ENCODE assay signal across 1 cellular context in the genomic region with DNA sequence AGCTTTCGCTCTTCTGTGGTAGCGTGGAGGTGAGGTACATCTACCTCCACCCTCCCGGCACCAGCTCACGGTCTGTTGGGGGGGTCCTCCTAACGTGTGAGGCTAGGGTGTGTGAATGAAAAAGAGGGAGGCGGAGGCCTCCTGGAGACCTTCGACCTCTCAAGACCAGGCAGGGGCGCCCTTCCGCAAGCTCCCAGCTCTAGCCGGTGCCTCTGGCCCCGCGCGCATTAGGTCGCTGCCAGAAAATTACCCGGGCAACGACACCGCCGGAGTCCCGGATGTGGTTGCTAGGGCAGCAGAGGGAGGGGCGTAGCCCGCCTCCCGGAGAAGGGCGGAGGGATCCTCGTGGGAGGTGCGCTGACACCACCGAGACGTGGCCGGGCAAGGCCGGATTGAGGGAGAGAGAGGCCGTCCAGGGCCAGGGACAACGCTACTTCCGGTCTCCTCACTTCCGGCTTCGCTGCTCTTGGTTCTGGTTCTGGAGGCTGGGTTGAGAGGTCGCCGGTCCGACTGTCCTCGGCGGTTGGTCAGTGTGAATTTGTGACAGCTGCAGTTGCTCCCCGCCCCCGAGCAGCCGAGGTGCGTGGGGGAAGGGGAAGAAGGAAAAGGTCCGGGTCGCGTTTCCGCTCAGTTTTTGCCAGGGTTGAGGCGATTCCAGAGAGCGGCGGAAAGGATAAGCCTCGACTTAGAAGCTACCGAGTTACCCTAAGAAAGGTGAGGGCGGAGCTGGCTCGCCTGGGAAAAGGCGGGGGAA.
TF ChIP-seq lines count a peak whose summit lies in the region.

A gene with protein sequence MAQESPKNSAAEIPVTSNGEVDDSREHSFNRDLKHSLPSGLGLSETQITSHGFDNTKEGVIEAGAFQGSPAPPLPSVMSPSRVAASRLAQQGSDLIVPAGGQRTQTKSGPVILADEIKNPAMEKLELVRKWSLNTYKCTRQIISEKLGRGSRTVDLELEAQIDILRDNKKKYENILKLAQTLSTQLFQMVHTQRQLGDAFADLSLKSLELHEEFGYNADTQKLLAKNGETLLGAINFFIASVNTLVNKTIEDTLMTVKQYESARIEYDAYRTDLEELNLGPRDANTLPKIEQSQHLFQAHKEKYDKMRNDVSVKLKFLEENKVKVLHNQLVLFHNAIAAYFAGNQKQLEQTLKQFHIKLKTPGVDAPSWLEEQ (plus strand): TSS at position 442 of the 754 bp plus-strand sequence. CDS start 49,680 bp downstream, outside the sequence.
A gene (minus strand): TSS at position 218 of the 754 bp plus-strand sequence. CDS start 8,726 bp downstream, outside the sequence.

TF ChIP-seq in HepG2, 621 proteins besides CTCF, POLR2A, EP300 and RAD21 (continued from another document):
- TF ChIP-seq, protein P1, sequence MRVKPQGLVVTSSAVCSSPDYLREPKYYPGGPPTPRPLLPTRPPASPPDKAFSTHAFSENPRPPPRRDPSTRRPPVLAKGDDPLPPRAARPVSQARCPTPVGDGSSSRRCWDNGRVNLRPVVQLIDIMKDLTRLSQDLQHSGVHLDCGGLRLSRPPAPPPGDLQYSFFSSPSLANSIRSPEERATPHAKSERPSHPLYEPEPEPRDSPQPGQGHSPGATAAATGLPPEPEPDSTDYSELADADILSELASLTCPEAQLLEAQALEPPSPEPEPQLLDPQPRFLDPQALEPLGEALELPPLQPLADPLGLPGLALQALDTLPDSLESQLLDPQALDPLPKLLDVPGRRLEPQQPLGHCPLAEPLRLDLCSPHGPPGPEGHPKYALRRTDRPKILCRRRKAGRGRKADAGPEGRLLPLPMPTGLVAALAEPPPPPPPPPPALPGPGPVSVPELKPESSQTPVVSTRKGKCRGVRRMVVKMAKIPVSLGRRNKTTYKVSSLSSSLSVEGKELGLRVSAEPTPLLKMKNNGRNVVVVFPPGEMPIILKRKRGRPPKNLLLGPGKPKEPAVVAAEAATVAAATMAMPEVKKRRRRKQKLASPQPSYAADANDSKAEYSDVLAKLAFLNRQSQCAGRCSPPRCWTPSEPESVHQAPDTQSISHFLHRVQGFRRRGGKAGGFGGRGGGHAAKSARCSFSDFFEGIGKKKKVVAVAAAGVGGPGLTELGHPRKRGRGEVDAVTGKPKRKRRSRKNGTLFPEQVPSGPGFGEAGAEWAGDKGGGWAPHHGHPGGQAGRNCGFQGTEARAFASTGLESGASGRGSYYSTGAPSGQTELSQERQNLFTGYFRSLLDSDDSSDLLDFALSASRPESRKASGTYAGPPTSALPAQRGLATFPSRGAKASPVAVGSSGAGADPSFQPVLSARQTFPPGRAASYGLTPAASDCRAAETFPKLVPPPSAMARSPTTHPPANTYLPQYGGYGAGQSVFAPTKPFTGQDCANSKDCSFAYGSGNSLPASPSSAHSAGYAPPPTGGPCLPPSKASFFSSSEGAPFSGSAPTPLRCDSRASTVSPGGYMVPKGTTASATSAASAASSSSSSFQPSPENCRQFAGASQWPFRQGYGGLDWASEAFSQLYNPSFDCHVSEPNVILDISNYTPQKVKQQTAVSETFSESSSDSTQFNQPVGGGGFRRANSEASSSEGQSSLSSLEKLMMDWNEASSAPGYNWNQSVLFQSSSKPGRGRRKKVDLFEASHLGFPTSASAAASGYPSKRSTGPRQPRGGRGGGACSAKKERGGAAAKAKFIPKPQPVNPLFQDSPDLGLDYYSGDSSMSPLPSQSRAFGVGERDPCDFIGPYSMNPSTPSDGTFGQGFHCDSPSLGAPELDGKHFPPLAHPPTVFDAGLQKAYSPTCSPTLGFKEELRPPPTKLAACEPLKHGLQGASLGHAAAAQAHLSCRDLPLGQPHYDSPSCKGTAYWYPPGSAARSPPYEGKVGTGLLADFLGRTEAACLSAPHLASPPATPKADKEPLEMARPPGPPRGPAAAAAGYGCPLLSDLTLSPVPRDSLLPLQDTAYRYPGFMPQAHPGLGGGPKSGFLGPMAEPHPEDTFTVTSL (CRISPR knock-in tag; IDR thresholded peaks at IDR 0.05; ENCODE audit: borderline replicate concordance): no peak
- TF ChIP-seq ZMAT3 (CRISPR knock-in tag; conservative IDR thresholded peaks at IDR 0.05) (no peak), PCBP2 (optimal IDR thresholded peaks at IDR 0.05; ENCODE audit: low read depth, low read length, poor library complexity, severe bottlenecking) (no peak), FOXK2 (IDR thresholded peaks at IDR 0.05) (no peak), MAZ (IDR thresholded peaks at IDR 0.05; ENCODE audit: borderline replicate concordance, low read depth, low read length) (peak; percentile 89), MAZ (CRISPR knock-in tag; IDR thresholded peaks at IDR 0.05; ENCODE audit: low read depth) (peak; percentile 82), TP53 (CRISPR knock-in tag; conservative IDR thresholded peaks at IDR 0.05) (no peak), NBN (conservative IDR thresholded peaks at IDR 0.05) (no peak), WIZ (CRISPR knock-in tag; IDR thresholded peaks at IDR 0.05) (no peak; the same call in 1 of the 2 replicates), ZMYM3 (CRISPR knock-in tag; IDR thresholded peaks at IDR 0.05) (no peak), ZNF777 (CRISPR knock-in tag; IDR thresholded peaks at IDR 0.05) (peak; percentile 50; the same call in 1 of the 2 replicates), PRPF4 (IDR thresholded peaks at IDR 0.05; ENCODE audit: low read depth, low read length, poor library complexity, severe bottlenecking) (no peak)
- TF ChIP-seq, protein P2, sequence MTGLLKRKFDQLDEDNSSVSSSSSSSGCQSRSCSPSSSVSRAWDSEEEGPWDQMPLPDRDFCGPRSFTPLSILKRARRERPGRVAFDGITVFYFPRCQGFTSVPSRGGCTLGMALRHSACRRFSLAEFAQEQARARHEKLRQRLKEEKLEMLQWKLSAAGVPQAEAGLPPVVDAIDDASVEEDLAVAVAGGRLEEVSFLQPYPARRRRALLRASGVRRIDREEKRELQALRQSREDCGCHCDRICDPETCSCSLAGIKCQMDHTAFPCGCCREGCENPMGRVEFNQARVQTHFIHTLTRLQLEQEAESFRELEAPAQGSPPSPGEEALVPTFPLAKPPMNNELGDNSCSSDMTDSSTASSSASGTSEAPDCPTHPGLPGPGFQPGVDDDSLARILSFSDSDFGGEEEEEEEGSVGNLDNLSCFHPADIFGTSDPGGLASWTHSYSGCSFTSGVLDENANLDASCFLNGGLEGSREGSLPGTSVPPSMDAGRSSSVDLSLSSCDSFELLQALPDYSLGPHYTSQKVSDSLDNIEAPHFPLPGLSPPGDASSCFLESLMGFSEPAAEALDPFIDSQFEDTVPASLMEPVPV (CRISPR knock-in tag; IDR thresholded peaks at IDR 0.05): no peak
- TF ChIP-seq, protein P3, sequence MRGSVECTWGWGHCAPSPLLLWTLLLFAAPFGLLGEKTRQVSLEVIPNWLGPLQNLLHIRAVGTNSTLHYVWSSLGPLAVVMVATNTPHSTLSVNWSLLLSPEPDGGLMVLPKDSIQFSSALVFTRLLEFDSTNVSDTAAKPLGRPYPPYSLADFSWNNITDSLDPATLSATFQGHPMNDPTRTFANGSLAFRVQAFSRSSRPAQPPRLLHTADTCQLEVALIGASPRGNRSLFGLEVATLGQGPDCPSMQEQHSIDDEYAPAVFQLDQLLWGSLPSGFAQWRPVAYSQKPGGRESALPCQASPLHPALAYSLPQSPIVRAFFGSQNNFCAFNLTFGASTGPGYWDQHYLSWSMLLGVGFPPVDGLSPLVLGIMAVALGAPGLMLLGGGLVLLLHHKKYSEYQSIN (CRISPR knock-in tag; IDR thresholded peaks at IDR 0.05; ENCODE audit: borderline replicate concordance): no peak
- TF ChIP-seq, protein P4, sequence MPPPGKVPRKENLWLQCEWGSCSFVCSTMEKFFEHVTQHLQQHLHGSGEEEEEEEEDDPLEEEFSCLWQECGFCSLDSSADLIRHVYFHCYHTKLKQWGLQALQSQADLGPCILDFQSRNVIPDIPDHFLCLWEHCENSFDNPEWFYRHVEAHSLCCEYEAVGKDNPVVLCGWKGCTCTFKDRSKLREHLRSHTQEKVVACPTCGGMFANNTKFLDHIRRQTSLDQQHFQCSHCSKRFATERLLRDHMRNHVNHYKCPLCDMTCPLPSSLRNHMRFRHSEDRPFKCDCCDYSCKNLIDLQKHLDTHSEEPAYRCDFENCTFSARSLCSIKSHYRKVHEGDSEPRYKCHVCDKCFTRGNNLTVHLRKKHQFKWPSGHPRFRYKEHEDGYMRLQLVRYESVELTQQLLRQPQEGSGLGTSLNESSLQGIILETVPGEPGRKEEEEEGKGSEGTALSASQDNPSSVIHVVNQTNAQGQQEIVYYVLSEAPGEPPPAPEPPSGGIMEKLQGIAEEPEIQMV (CRISPR knock-in tag; IDR thresholded peaks at IDR 0.05; ENCODE audit: low read depth): no peak
